Comparison of ENCODE assay signal across 10 cellular contexts in the genomic region with DNA sequence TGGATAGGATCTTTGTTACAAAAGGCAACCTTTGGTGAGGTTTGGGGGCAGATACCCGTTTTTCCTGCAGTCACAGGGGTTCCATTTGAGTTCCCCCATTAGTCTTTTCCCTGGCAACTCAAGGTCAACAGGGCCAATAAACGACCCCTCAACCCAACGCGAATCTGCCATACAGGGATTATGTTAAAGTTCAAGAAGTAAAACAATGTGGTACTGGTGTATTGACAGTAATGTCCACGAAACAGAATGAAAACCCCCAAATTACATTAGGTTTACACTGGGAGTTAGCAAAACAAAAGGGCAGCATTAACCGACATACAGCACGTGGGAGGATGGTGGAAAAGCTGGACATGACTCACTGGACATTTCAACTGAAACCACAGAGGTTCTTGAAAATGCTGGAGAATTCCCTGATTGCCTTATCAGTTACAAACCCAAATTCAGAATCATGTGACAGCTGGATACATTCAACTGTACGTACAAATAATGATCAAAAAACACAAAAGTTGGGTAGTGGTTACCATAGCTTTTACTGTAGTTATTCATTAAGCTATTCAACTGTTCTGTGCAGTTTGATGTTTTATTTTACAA. TPM values are rescaled to one million over a fixed set of nuclear protein-coding genes. Genes with fewer than 3 reads are reported as not detected.
DNase-seq lines count a peak whose midpoint lies in the region; ATAC-seq and TF ChIP-seq lines count a peak whose summit lies in the region.
"Had no signal": no experiment of that assay in that cellular context is flagged by ENCODE, and none has a peak within 500 bp of the region (broad histone marks: within the 10 kb centered on the region; RNA-seq: fewer than 3 reads in every experiment).

No MANE protein-coding gene starts in this region.

- CTCF ChIA-PET in RWPE1 (lab: Yijun Ruan, JAX) = interaction anchor here (1.3 to 2.5 kb wide), 2 partner anchors 49 to 157 kb away, joined by 3 to 8 read pairs; a partner anchor contains a TSS
- CTCF ChIA-PET in activated CD4-positive, alpha-beta T cell treated with anti-CD3 and anti-CD28 coated beads, Interleukin-2, amount 10 ng/mL, durations not matched to agents 7 days and 5 days (lab: Charles Lee) = interaction anchor here (0.7 kb wide), 1 partner anchor 15 kb away, joined by 3 read pairs; no protein-coding TSS in a partner anchor

- no peak overlapping the region for H3K9ac ChIP-seq in parathyroid adenoma

- H3K27ac ChIP-seq in RWPE1 (peak overlapping the region; percentile 83), parathyroid adenoma (peak overlapping the region; percentile 67)
- H3K27ac ChIP-seq: SK-N-MC had no signal

- H3K4me1 Mint-ChIP-seq in activated CD4-positive, alpha-beta T cell treated with anti-CD3 and anti-CD28 coated beads, Interleukin-2, amount 10 ng/mL, durations not matched to agents 7 days and 5 days = peaks cover 34% of the 10 kb centered on the region

- DNase-seq in EH (ENCODE audit: low read depth) (peak; percentile 71), RWPE1 (ENCODE audit: low spot score) (peak; percentile 15), fibroblast of gingiva (ENCODE audit: low read depth) (peak; percentile 35)
- DNase-seq in stimulated activated CD4-positive, alpha-beta T cell treated with anti-CD3 and anti-CD28 coated beads, Interleukin-4, amount 100 ng/mL, for 4 hours = no peak
- no peak for DNase-seq in activated CD4-positive, alpha-beta T cell treated with anti-CD3 and anti-CD28 coated beads, Interleukin-2, amount 10 ng/mL, durations not matched to agents 7 days and 5 days
- DNase-seq: gastrocnemius medialis had no signal

- H3K4me3 Mint-ChIP-seq in activated CD4-positive, alpha-beta T cell treated with anti-CD3 and anti-CD28 coated beads, Interleukin-2, amount 10 ng/mL, durations not matched to agents 7 days and 5 days = no peak overlapping the region

- H2AFZ ChIP-seq in parathyroid adenoma = peak overlapping the region; percentile 77

- H3K9me3 ChIP-seq in parathyroid adenoma (ENCODE audit: control insufficient read depth, low read length) = no peaks in the 10 kb centered on the region
- H3K9me3 ChIP-seq: gastrocnemius medialis had no signal

- H3K4me3 ChIP-seq in parathyroid adenoma (ENCODE audit: low read depth, low read length) = peak overlapping the region; percentile 55
- H3K4me3 ChIP-seq: gastrocnemius medialis had no signal

- H3K9me3 Mint-ChIP-seq in activated CD4-positive, alpha-beta T cell treated with anti-CD3 and anti-CD28 coated beads, Interleukin-2, amount 10 ng/mL, durations not matched to agents 7 days and 5 days = no peaks in the 10 kb centered on the region

- no peaks in the 10 kb centered on the region for H3K36me3 ChIP-seq in parathyroid adenoma (ENCODE audit: control insufficient read depth, insufficient read depth, low read length)

- H3K36me3 Mint-ChIP-seq in activated CD4-positive, alpha-beta T cell treated with anti-CD3 and anti-CD28 coated beads, Interleukin-2, amount 10 ng/mL, durations not matched to agents 7 days and 5 days (ENCODE audit: low read depth) = peaks cover 22% of the 10 kb centered on the region

- TF ChIP-seq CTCF in RWPE1 (conservative IDR thresholded peaks at IDR 0.05; ENCODE audit: low read depth) (no peak), parathyroid adenoma (IDR thresholded peaks at IDR 0.05) (no peak)

- POLR2A ChIA-PET in RWPE1 (lab: Yijun Ruan, JAX; ENCODE audit: low non-redundant PET) = no interaction called here
- POLR2A ChIA-PET in activated CD4-positive, alpha-beta T cell treated with anti-CD3 and anti-CD28 coated beads, Interleukin-2, amount 10 ng/mL, durations not matched to agents 7 days and 5 days (lab: Charles Lee) = no interaction called here

- no peaks in the 10 kb centered on the region for H3K27me3 Mint-ChIP-seq in activated CD4-positive, alpha-beta T cell treated with anti-CD3 and anti-CD28 coated beads, Interleukin-2, amount 10 ng/mL, durations not matched to agents 7 days and 5 days

- H3K4me2 ChIP-seq in parathyroid adenoma (ENCODE audit: low read length) = peak overlapping the region; percentile 65

- no peak for ATAC-seq in GM21423 (IDR thresholded peaks at IDR 0.05; ENCODE audit: unreplicated experiment)
- ATAC-seq in HG03469 (IDR thresholded peaks at IDR 0.05; ENCODE audit: unreplicated experiment) = no peak
- ATAC-seq: gastrocnemius medialis had no signal

- H3K4me1 ChIP-seq in parathyroid adenoma = peaks cover 6% of the 10 kb centered on the region

- no peaks in the 10 kb centered on the region for H3K79me2 ChIP-seq in parathyroid adenoma

- H3K27ac Mint-ChIP-seq in activated CD4-positive, alpha-beta T cell treated with anti-CD3 and anti-CD28 coated beads, Interleukin-2, amount 10 ng/mL, durations not matched to agents 7 days and 5 days = no peak overlapping the region

- no peaks in the 10 kb centered on the region for H3K27me3 ChIP-seq in parathyroid adenoma (ENCODE audit: control insufficient read depth, insufficient read depth, low read length)
- H3K27me3 ChIP-seq: gastrocnemius medialis had no signal

RNA-seq across cellular contexts. Expression of a gene that starts 4.9 kb away (rescaled TPM):
- 10 to 100 TPM; 71.1 to 75.2 TPM for total RNA-seq in activated CD4-positive, alpha-beta T cell treated with anti-CD3 and anti-CD28 coated beads, Interleukin-2, amount 10 ng/mL, durations not matched to agents 7 days and 5 days

RNA-seq across cellular contexts. Expression of a gene that starts 18.0 kb away (rescaled TPM):
- 10 to 100 TPM; 88.2 to 89.2 TPM for total RNA-seq in activated CD4-positive, alpha-beta T cell treated with anti-CD3 and anti-CD28 coated beads, Interleukin-2, amount 10 ng/mL, durations not matched to agents 7 days and 5 days

Comparison
In these comparisons a context has a peak if more than half of its experiments do, and no peak if none do; other contexts are left out.
1. DNase-seq: peak in EH (single experiment), RWPE1 (single experiment) and fibroblast of gingiva (single experiment); none in stimulated activated CD4-positive, alpha-beta T cell treated with anti-CD3 and anti-CD28 coated beads, Interleukin-4, amount 100 ng/mL, for 4 hours (0 of 2) and activated CD4-positive, alpha-beta T cell treated with anti-CD3 and anti-CD28 coated beads, Interleukin-2, amount 10 ng/mL, durations not matched to agents 7 days and 5 days (single experiment).